In the genomic region with DNA sequence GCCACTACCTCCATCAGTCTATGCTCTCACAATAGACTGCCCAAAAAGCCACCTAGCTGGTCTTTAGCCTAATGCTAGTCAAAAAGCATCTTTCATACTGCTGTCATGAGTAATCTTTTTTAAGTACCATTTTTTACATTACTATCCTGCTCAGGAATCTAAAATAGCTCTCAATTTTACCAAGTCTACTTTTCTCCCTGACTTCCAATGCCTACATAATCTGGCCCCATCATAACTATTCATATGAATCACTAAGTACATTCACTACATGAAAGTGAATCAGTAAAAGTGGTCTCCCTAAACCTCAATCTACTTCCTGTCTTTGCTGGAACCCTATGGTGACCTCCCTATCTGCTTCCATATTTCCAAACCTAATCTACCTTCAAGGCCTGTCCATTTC, we compare ENCODE assay signal across 2 cellular contexts.
TF ChIP-seq lines count a peak whose summit lies in the region.

No MANE protein-coding gene starts in this region.

TF ChIP-seq in IMR-90, 13 proteins besides CTCF, POLR2A, EP300 and RAD21:
- no peak for TF ChIP-seq RCOR1 (IDR thresholded peaks at IDR 0.05; ENCODE audit: insufficient replicate concordance, low read length)
- TF ChIP-seq BHLHE40 (IDR thresholded peaks at IDR 0.05; ENCODE audit: low read depth, low read length), result no peak
- no peak for TF ChIP-seq MXI1 (IDR thresholded peaks at IDR 0.05; ENCODE audit: borderline replicate concordance, low read depth, low read length)
- TF ChIP-seq ELK1 (IDR thresholded peaks at IDR 0.05; ENCODE audit: borderline replicate concordance, low read depth, low read length), result no peak
- TF ChIP-seq, protein P1, sequence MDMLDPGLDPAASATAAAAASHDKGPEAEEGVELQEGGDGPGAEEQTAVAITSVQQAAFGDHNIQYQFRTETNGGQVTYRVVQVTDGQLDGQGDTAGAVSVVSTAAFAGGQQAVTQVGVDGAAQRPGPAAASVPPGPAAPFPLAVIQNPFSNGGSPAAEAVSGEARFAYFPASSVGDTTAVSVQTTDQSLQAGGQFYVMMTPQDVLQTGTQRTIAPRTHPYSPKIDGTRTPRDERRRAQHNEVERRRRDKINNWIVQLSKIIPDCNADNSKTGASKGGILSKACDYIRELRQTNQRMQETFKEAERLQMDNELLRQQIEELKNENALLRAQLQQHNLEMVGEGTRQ (IDR thresholded peaks at IDR 0.05; ENCODE audit: low read depth, low read length), result no peak
- no peak for TF ChIP-seq SMC3 (IDR thresholded peaks at IDR 0.05; ENCODE audit: low read depth, low read length)

TF ChIP-seq in GM12878, 131 proteins besides CTCF, POLR2A, EP300 and RAD21:
- peak; percentile 52 for TF ChIP-seq RUNX3 (IDR thresholded peaks at IDR 0.05; ENCODE audit: low read length)
- TF ChIP-seq, protein P2, sequence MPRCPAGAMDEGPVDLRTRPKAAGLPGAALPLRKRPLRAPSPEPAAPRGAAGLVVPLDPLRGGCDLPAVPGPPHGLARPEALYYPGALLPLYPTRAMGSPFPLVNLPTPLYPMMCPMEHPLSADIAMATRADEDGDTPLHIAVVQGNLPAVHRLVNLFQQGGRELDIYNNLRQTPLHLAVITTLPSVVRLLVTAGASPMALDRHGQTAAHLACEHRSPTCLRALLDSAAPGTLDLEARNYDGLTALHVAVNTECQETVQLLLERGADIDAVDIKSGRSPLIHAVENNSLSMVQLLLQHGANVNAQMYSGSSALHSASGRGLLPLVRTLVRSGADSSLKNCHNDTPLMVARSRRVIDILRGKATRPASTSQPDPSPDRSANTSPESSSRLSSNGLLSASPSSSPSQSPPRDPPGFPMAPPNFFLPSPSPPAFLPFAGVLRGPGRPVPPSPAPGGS (IDR thresholded peaks at IDR 0.05; ENCODE audit: borderline replicate concordance, insufficient read depth, low read depth, low read length, poor library complexity, severe bottlenecking), result no peak
